ENCODE assay signal across 12 cellular contexts in genomic region chr9:2026598-2026997, GRCh38. TPM values are rescaled to one million over a fixed set of nuclear protein-coding genes. Genes with fewer than 3 reads are reported as not detected.
DNase-seq lines count a peak whose midpoint lies in the region; ATAC-seq, FAIRE-seq and TF ChIP-seq lines count a peak whose summit lies in the region.
"Had no signal": no experiment of that assay in that cellular context is flagged by ENCODE, and none has a peak within 500 bp of the region (broad histone marks: within the 10 kb centered on the region; RNA-seq: fewer than 3 reads in every experiment).

No MANE protein-coding gene starts in this region.

- H2AFZ ChIP-seq in endothelial cell of umbilical vein (ENCODE audit: low read depth, low read length): peak overlapping the region; percentile 13

- POLR2A ChIA-PET in T-cell (lab: Charles Lee): interaction anchor here (0.5 to 1.5 kb wide), 6 partner anchors 12 to 28 kb away, joined by 3 to 6 read pairs (median 4); partner anchors contain the start of gene SMARCA2 (in 1 of the 2)
- POLR2A ChIA-PET in endothelial cell of umbilical vein (lab: Charles Lee): no interaction called here

- H4K20me1 ChIP-seq in endothelial cell of umbilical vein (replicated peaks; ENCODE audit: control insufficient read depth, extremely low read depth, insufficient read depth, low read length): no peaks in the 10 kb centered on the region

- H3K4me3 ChIP-seq in endothelial cell of umbilical vein (replicated peaks in 1 of 3; ENCODE audit: insufficient read depth in 1 of 3, low read depth in 1 of 3, low read length in 3 of 3) (peak overlapping the region in 1 of 3 experiments; percentile 41), ascending aorta (no peak overlapping the region)

- H3K4me2 ChIP-seq in endothelial cell of umbilical vein (ENCODE audit: insufficient read depth, low read length): peak overlapping the region; percentile 89

- no peak for FAIRE-seq in endothelial cell of umbilical vein (lab: Jason Lieb, UNC)
- FAIRE-seq: astrocyte, H1 had no signal

- dilution Hi-C loops in endothelial cell of umbilical vein (cut with MboI; ENCODE audit: extremely low pct_ligation_motif_present, low sequenced_read_pairs): no loop called here

- intact Hi-C loops in endothelial cell of umbilical vein (cut with micrococcal nuclease): loop anchor here (1.0 kb wide), 1 partner anchor 10 kb away; no protein-coding TSS in a partner anchor
- intact Hi-C loops in ascending aorta (cut with DNase I): no loop called here

- H3K79me2 ChIP-seq in endothelial cell of umbilical vein (ENCODE audit: control insufficient read depth, insufficient read depth, low read length): peaks cover 35% of the 10 kb centered on the region

- H3K4me1 Mint-ChIP-seq in activated T-cell treated with anti-CD3 and anti-CD28 coated beads, Interleukin-2, amount 50 U/mL, for 24 hours (ENCODE audit: low read depth): peaks cover 94% of the 10 kb centered on the region
- H3K4me1 Mint-ChIP-seq in T-cell: peaks cover 97 to 99% (median 98%) of the 10 kb centered on the region in 3 donors
- H3K4me1 Mint-ChIP-seq in stimulated activated effector memory CD8-positive, alpha-beta T cell treated with anti-CD3 and anti-CD28 coated beads, Interleukin-12 subunit alpha, Interleukin-12 subunit beta, amount 100 ng/mL, for 72 hours: peaks cover 90% of the 10 kb centered on the region

- peak overlapping the region; percentile 41 for H3K27ac Mint-ChIP-seq in activated T-cell treated with anti-CD3 and anti-CD28 coated beads, Interleukin-2, amount 50 U/mL, for 24 hours
- peak overlapping the region; percentile 1 to 73 for H3K27ac Mint-ChIP-seq in T-cell
- H3K27ac Mint-ChIP-seq in stimulated activated effector memory CD8-positive, alpha-beta T cell treated with anti-CD3 and anti-CD28 coated beads, Interleukin-12 subunit alpha, Interleukin-12 subunit beta, amount 100 ng/mL, for 72 hours: peak overlapping the region; percentile 74

- no peaks in the 10 kb centered on the region for H3K27me3 Mint-ChIP-seq in activated T-cell treated with anti-CD3 and anti-CD28 coated beads, Interleukin-2, amount 50 U/mL, for 24 hours
- H3K27me3 Mint-ChIP-seq in T-cell: no peaks in the 10 kb centered on the region

- H3K4me3 Mint-ChIP-seq in activated T-cell treated with anti-CD3 and anti-CD28 coated beads, Interleukin-2, amount 50 U/mL, for 24 hours: no peak overlapping the region
- peak overlapping the region in 2 of 3 donors; percentile 4 to 73 for H3K4me3 Mint-ChIP-seq in T-cell
- peak overlapping the region; percentile 27 for H3K4me3 Mint-ChIP-seq in stimulated activated effector memory CD8-positive, alpha-beta T cell treated with anti-CD3 and anti-CD28 coated beads, Interleukin-12 subunit alpha, Interleukin-12 subunit beta, amount 100 ng/mL, for 72 hours

- no peaks in the 10 kb centered on the region for H3K9me1 ChIP-seq in endothelial cell of umbilical vein (replicated peaks; ENCODE audit: control insufficient read depth, extremely low read depth, insufficient read depth, low read length)

- CTCF ChIA-PET in T-cell (lab: Charles Lee): interaction anchor here in 1 of 2 donors (0.6 kb wide), 1 partner anchor 27 kb away, joined by 3 read pairs; no protein-coding TSS in a partner anchor
- CTCF ChIA-PET in endothelial cell of umbilical vein (lab: Charles Lee): interaction anchor here (1.0 to 1.6 kb wide), 3 partner anchors 11 to 30 kb away, joined by 3 to 13 read pairs (median 3); partner anchors contain the start of gene SMARCA2

- TF ChIP-seq CTCF in endothelial cell of umbilical vein (IDR thresholded peaks at IDR 0.05; ENCODE audit: extremely low read depth in 1 of 2, insufficient read depth in 1 of 2, low read depth in 1 of 2, low read length in 2 of 2): no peak
- TF ChIP-seq CTCF in ascending aorta (IDR thresholded peaks at IDR 0.05): no peak

- peak overlapping the region; percentile 76 for H3K9ac ChIP-seq in endothelial cell of umbilical vein (replicated peaks; ENCODE audit: extremely low read depth, insufficient read depth, low read length)

- no peak for DNase-seq in activated T-cell treated with anti-CD3 and anti-CD28 coated beads, Interleukin-2, amount 50 U/mL, for 24 hours
- no peak for DNase-seq in activated T-cell treated with anti-CD3 and anti-CD28 coated beads, Interleukin-2, amount 50 U/mL, for 48 hours
- peak in 4 of 34 experiments; percentile 14 to 27 (median 20) for DNase-seq in T-cell
- peak; percentile 88 for DNase-seq in endothelial cell of umbilical vein (ENCODE audit: low read depth, low spot score)
- DNase-seq in stimulated activated effector memory CD8-positive, alpha-beta T cell treated with anti-CD3 and anti-CD28 coated beads, Interleukin-12 subunit alpha, Interleukin-12 subunit beta, amount 100 ng/mL, for 72 hours (ENCODE audit: low spot score in 2 of 2): no peak
- no peak for DNase-seq in ascending aorta (ENCODE audit: low spot score in 2 of 2)
- DNase-seq: NCI-H446, PC-3 had no signal

- no peaks in the 10 kb centered on the region for H3K27me3 ChIP-seq in endothelial cell of umbilical vein (ENCODE audit: control insufficient read depth in 2 of 2, insufficient read depth in 2 of 2, low read length in 2 of 2)
- H3K27me3 ChIP-seq in ascending aorta: no peaks in the 10 kb centered on the region

- peaks cover 56% of the 10 kb centered on the region for H3K36me3 Mint-ChIP-seq in activated T-cell treated with anti-CD3 and anti-CD28 coated beads, Interleukin-2, amount 50 U/mL, for 24 hours (ENCODE audit: low read depth)
- H3K36me3 Mint-ChIP-seq in T-cell: peaks cover 25% of the 10 kb centered on the region
- peaks cover 42% of the 10 kb centered on the region for H3K36me3 Mint-ChIP-seq in stimulated activated effector memory CD8-positive, alpha-beta T cell treated with anti-CD3 and anti-CD28 coated beads, Interleukin-12 subunit alpha, Interleukin-12 subunit beta, amount 100 ng/mL, for 72 hours

- no peaks in the 10 kb centered on the region for H3K36me3 ChIP-seq in endothelial cell of umbilical vein (ENCODE audit: control insufficient read depth in 2 of 2, extremely low read depth in 1 of 2, insufficient read depth in 2 of 2, low read length in 2 of 2)
- no peaks in the 10 kb centered on the region for H3K36me3 ChIP-seq in ascending aorta

- no TSS peak for BruUV-seq in endothelial cell of umbilical vein (replicated peaks; lab: Mats Ljungman, UMichigan)

- H3K27ac ChIP-seq in endothelial cell of umbilical vein (ENCODE audit: insufficient read depth, low read depth, low read length): peak overlapping the region; percentile 96
- no peak overlapping the region for H3K27ac ChIP-seq in ascending aorta

- no peak for TF ChIP-seq POLR2A in endothelial cell of umbilical vein (IDR thresholded peaks at IDR 0.05; ENCODE audit: low read depth, low read length)

- H3K9me3 ChIP-seq in endothelial cell of umbilical vein (replicated peaks; ENCODE audit: control insufficient read depth, insufficient read depth, low read length) (no peaks in the 10 kb centered on the region), ascending aorta (no peaks in the 10 kb centered on the region)

- ATAC-seq in T-cell (replicated peaks in 1 of 4) (peak; percentile 25 to 69 (median 41)), GM21786 (IDR thresholded peaks at IDR 0.05; ENCODE audit: unreplicated experiment) (no peak), GM21515 (IDR thresholded peaks at IDR 0.05; ENCODE audit: unreplicated experiment) (no peak)
- ATAC-seq in stimulated activated effector memory CD8-positive, alpha-beta T cell treated with anti-CD3 and anti-CD28 coated beads, Interleukin-12 subunit alpha, Interleukin-12 subunit beta, amount 100 ng/mL, for 72 hours: no peak
- ATAC-seq: PC-3 had no signal

- no peaks in the 10 kb centered on the region for H3K9me3 Mint-ChIP-seq in activated T-cell treated with anti-CD3 and anti-CD28 coated beads, Interleukin-2, amount 50 U/mL, for 24 hours
- no peaks in the 10 kb centered on the region for H3K9me3 Mint-ChIP-seq in T-cell
- H3K9me3 Mint-ChIP-seq in stimulated activated effector memory CD8-positive, alpha-beta T cell treated with anti-CD3 and anti-CD28 coated beads, Interleukin-12 subunit alpha, Interleukin-12 subunit beta, amount 100 ng/mL, for 72 hours: no peaks in the 10 kb centered on the region

- H3K4me1 ChIP-seq in endothelial cell of umbilical vein (ENCODE audit: control insufficient read depth, extremely low read depth, insufficient read depth, low read length) (peaks cover 45% of the 10 kb centered on the region), ascending aorta (peaks cover 4 to 57% of the 10 kb centered on the region in 2 donors)

TF ChIP-seq in endothelial cell of umbilical vein, 7 proteins besides CTCF, POLR2A, EP300 and RAD21:
- TF ChIP-seq GATA2 (IDR thresholded peaks at IDR 0.05; ENCODE audit: insufficient read depth, insufficient read length, low read depth, low read length): no peak
- TF ChIP-seq JUN (IDR thresholded peaks at IDR 0.05; ENCODE audit: borderline replicate concordance, insufficient read depth, insufficient read length, low read depth): peak; percentile 68

RNA-seq across cellular contexts. Expression of gene SMARCA2, which starts 11.5 kb away (rescaled TPM):
- total RNA-seq in T-cell (100 to 1,000 TPM; 225 to 325 (median 237) TPM), endothelial cell of umbilical vein (79.9 TPM in 2 replicates), ascending aorta (160 TPM)
- 45.8 and 54.5 TPM in 2 replicates for polyA plus RNA-seq in endothelial cell of umbilical vein
- polyA plus RNA-seq in endothelial cell of umbilical vein (2011; cell fraction: cytosol; rRNA removed): 29.7 and 34.8 TPM in 2 replicates
- 54.4 and 61.9 TPM in 2 replicates for polyA plus RNA-seq in endothelial cell of umbilical vein (2011; cell fraction: nucleus; rRNA removed)
- 42.9 and 46.1 TPM in 2 replicates for polyA plus RNA-seq in endothelial cell of umbilical vein (2012)
- polyA minus RNA-seq in endothelial cell of umbilical vein: 134 and 153 TPM in 2 replicates
- polyA minus RNA-seq in endothelial cell of umbilical vein (2011; cell fraction: cytosol; rRNA and poly(A)+ RNA removed): 33.7 TPM
- polyA minus RNA-seq in endothelial cell of umbilical vein (2011; cell fraction: nucleus; rRNA and poly(A)+ RNA removed): 158 and 170 TPM in 2 replicates

Comparison
In these comparisons a context has a peak if more than half of its experiments do, and no peak if none do; other contexts are left out.
1. ATAC-seq: peak in T-cell (4 of 4); none in stimulated activated effector memory CD8-positive, alpha-beta T cell treated with anti-CD3 and anti-CD28 coated beads, Interleukin-12 subunit alpha, Interleukin-12 subunit beta, amount 100 ng/mL, for 72 hours (single experiment), GM21786 (single experiment) and GM21515 (single experiment).
2. Peak in every context shown above with its lines, with median percentiles within 50 percentile points of each other: H3K27ac Mint-ChIP-seq.